21 cellular contexts compared by ENCODE assay signal in the genomic region with DNA sequence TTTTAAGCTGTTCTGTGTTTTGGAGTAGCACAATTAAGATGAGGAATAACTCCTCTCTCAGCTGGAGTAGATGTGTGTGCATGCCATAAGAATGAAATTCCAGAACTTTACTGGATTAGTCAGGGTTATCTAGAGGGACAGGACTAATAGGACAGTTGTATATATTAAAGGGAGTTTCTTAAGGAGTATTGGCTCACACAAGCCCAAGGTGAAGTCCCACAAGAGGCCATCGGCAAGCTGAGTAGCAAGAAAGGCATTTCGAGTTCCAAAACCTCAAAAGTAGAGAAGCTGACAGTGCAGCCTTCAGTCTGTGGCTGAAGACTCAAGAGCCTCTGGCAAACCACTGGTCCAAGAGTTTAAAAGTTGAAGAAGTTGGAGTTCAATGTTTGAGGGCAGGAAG.
"Had no signal": no experiment of that assay in that cellular context is flagged by ENCODE, and none has a peak within 500 bp of the region (broad histone marks: within the 10 kb centered on the region; RNA-seq: fewer than 3 reads in every experiment).

No MANE protein-coding gene starts in this region.

- H3K36me3 Mint-ChIP-seq: activated naive CD8-positive, alpha-beta T cell treated with anti-CD3 and anti-CD28 coated beads for 36 hours; memory B cell; naive B cell had no signal

- H3K27ac ChIP-seq: epithelial cell of prostate, foreskin keratinocyte, right lobe of liver, skin epidermis, thyroid gland, upper lobe of right lung had no signal

- H3K27me3 ChIP-seq: foreskin keratinocyte, right lobe of liver, thyroid gland, upper lobe of right lung had no signal

- H3K27ac Mint-ChIP-seq: activated naive CD8-positive, alpha-beta T cell treated with anti-CD3 and anti-CD28 coated beads for 36 hours; memory B cell; naive B cell; stimulated activated naive CD8-positive, alpha-beta T cell treated with anti-CD3 and anti-CD28 coated beads, Interleukin-15, Interleukin-2, amounts not matched to agents 100 ng/mL and 50 ng/mL, for 24 hours had no signal

- ATAC-seq: foreskin keratinocyte, right lobe of liver, upper lobe of right lung had no signal

- H3K9me3 Mint-ChIP-seq: naive B cell, neural crest cell had no signal

- DNase-seq: activated CD4-positive, alpha-beta T cell treated with anti-CD3 and anti-CD28 coated beads for 1 hour; activated CD4-positive, alpha-beta T cell treated with anti-CD3 and anti-CD28 coated beads, Interleukin-2, amount 50 U/mL, for 1 hour; activated naive CD4-positive, alpha-beta T cell; activated naive CD8-positive, alpha-beta T cell treated with anti-CD3 and anti-CD28 coated beads for 36 hours; activated T-cell treated with anti-CD3 and anti-CD28 coated beads, Interleukin-2, amount 50 U/mL, for 1 hour; cerebellar nuclear complex; cortex of kidney; foreskin keratinocyte; naive B cell; occipital lobe; right lobe of liver; stimulated activated CD4-positive, alpha-beta T cell treated with anti-CD3 and anti-CD28 coated beads, Interleukin-1b, Interleukin-23, amount 100 ng/mL, for 48 hours; substantia nigra; T-helper 1 cell; thyroid gland; upper lobe of right lung had no signal

- H3K4me3 ChIP-seq: right lobe of liver, skin epidermis, thyroid gland, upper lobe of right lung had no signal

- H3K9me3 ChIP-seq: right lobe of liver, thyroid gland, upper lobe of right lung had no signal

- H3K4me1 ChIP-seq: foreskin keratinocyte, right lobe of liver, thyroid gland, upper lobe of right lung had no signal

- H3K36me3 ChIP-seq: right lobe of liver, thyroid gland, upper lobe of right lung had no signal
